1 cellular context compared by ENCODE assay signal in genomic region chr12:131698286-131698685, GRCh38.
TF ChIP-seq lines count a peak whose summit lies in the region.

No MANE protein-coding gene starts in this region.

TF ChIP-seq in K562, 482 proteins besides CTCF, POLR2A, EP300 and RAD21 (continued from another document):
- peak; percentile 32; the same call in 1 of the 2 replicates for TF ChIP-seq PKNOX1 (IDR thresholded peaks at IDR 0.05)
